1 cellular context compared by ENCODE assay signal in genomic region chr16:89489040-89489721, GRCh38.
TF ChIP-seq lines count a peak whose summit lies in the region.

No MANE protein-coding gene starts in this region.

TF ChIP-seq in HEK293, 187 proteins besides CTCF, POLR2A, EP300 and RAD21 (continued from another document and continues in another):
- TF ChIP-seq PRDM2 (tag by site-specific recombination; IDR thresholded peaks at IDR 0.05; ENCODE audit: borderline replicate concordance), result no peak
- TF ChIP-seq ZSCAN30 (tag by site-specific recombination; IDR thresholded peaks at IDR 0.05), result 0 out of 2 replicates have a peak, but pooled peaks have one; percentile 15
- TF ChIP-seq ZNF23 (tag by site-specific recombination; IDR thresholded peaks at IDR 0.05; ENCODE audit: borderline replicate concordance), result no peak
- 0 out of 2 replicates have a peak, but pooled peaks have one; percentile 53 for TF ChIP-seq FEZF1 (tag by site-specific recombination; IDR thresholded peaks at IDR 0.05)
- peak; percentile 31; the same call in 1 of the 2 replicates for TF ChIP-seq ZNF664 (tag by site-specific recombination; IDR thresholded peaks at IDR 0.05)
- TF ChIP-seq ZNF423 (tag by site-specific recombination; IDR thresholded peaks at IDR 0.05), result no peak
- TF ChIP-seq ZNF324 (tag by site-specific recombination; IDR thresholded peaks at IDR 0.05), result peak; percentile 77; the same call in 1 of the 2 replicates
- peak; percentile 53; the same call in 1 of the 2 replicates for TF ChIP-seq ZNF2 (tag by site-specific recombination; IDR thresholded peaks at IDR 0.05)
- peak; percentile 43 for TF ChIP-seq ZBTB17 (tag by site-specific recombination; IDR thresholded peaks at IDR 0.05)
- no peak for TF ChIP-seq ZSCAN5A (tag by site-specific recombination; IDR thresholded peaks at IDR 0.05)
- TF ChIP-seq ZNF692 (tag by site-specific recombination; IDR thresholded peaks at IDR 0.05), result peak; percentile 88
- TF ChIP-seq TCF7L2 (IDR thresholded peaks at IDR 0.05; ENCODE audit: borderline replicate concordance, low read depth, low read length), result no peak
- TF ChIP-seq ZNF548 (tag by site-specific recombination; IDR thresholded peaks at IDR 0.05), result no peak
- TF ChIP-seq ZNF133 (tag by site-specific recombination; IDR thresholded peaks at IDR 0.05), result no peak
- TF ChIP-seq ZEB2 (tag by site-specific recombination; IDR thresholded peaks at IDR 0.05), result peak; percentile 84
- TF ChIP-seq REST (tag by site-specific recombination; IDR thresholded peaks at IDR 0.05), result no peak; the same call in 1 of the 2 replicates
- TF ChIP-seq ZBTB20 (tag by site-specific recombination; IDR thresholded peaks at IDR 0.05), result peak; percentile 61; the same call in 1 of the 2 replicates
- TF ChIP-seq ZBTB26 (tag by site-specific recombination; optimal IDR thresholded peaks at IDR 0.05), result peak; percentile 91
- TF ChIP-seq ZNF221 (tag by site-specific recombination; IDR thresholded peaks at IDR 0.05; ENCODE audit: borderline replicate concordance), result no peak
- TF ChIP-seq ZNF558 (tag by site-specific recombination; IDR thresholded peaks at IDR 0.05), result no peak
- TF ChIP-seq ZNF48 (tag by site-specific recombination; IDR thresholded peaks at IDR 0.05), result no peak
- peak; percentile 82; the same call in 1 of the 2 replicates for TF ChIP-seq KLF7 (tag by site-specific recombination; IDR thresholded peaks at IDR 0.05; ENCODE audit: borderline replicate concordance)
- no peak for TF ChIP-seq ZNF223 (tag by site-specific recombination; IDR thresholded peaks at IDR 0.05)
- peak; percentile 31; the same call in 1 of the 2 replicates for TF ChIP-seq SP3 (tag by site-specific recombination; IDR thresholded peaks at IDR 0.05)
- TF ChIP-seq KLF10 (tag by site-specific recombination; IDR thresholded peaks at IDR 0.05), result no peak
- TF ChIP-seq SALL2 (tag by site-specific recombination; IDR thresholded peaks at IDR 0.05; ENCODE audit: borderline replicate concordance), result no peak
- peak; percentile 38; the same call in 1 of the 2 replicates for TF ChIP-seq ZBTB11 (tag by site-specific recombination; conservative IDR thresholded peaks at IDR 0.05; ENCODE audit: low read depth)
- TF ChIP-seq ZNF639 (tag by site-specific recombination; IDR thresholded peaks at IDR 0.05), result no peak
- TF ChIP-seq ZNF785 (tag by site-specific recombination; IDR thresholded peaks at IDR 0.05), result peak; percentile 93
- no peak for TF ChIP-seq ELK4 (IDR thresholded peaks at IDR 0.05; ENCODE audit: borderline replicate concordance, low read depth, low read length)
- no peak for TF ChIP-seq ZNF704 (tag by site-specific recombination; IDR thresholded peaks at IDR 0.05)
- TF ChIP-seq SETDB1 (IDR thresholded peaks at IDR 0.05; ENCODE audit: insufficient read length, low read length), result no peak
- TF ChIP-seq KLF9 (tag by site-specific recombination; IDR thresholded peaks at IDR 0.05; ENCODE audit: low read depth), result peak; percentile 70
- TF ChIP-seq HOXD13 (CRISPR knock-in tag; IDR thresholded peaks at IDR 0.05; ENCODE audit: borderline replicate concordance), result peak; percentile 55; the same call in 1 of the 2 replicates
- TF ChIP-seq ZNF654 (tag by site-specific recombination; IDR thresholded peaks at IDR 0.05; ENCODE audit: low read depth), result no peak
- peak; percentile 74 for TF ChIP-seq ZBTB48 (tag by site-specific recombination; IDR thresholded peaks at IDR 0.05)
- no peak for TF ChIP-seq ZNF140 (tag by site-specific recombination; IDR thresholded peaks at IDR 0.05)
- TF ChIP-seq ZNF521 (tag by site-specific recombination; IDR thresholded peaks at IDR 0.05), result no peak
